In genomic region chr15:82951472-82952155, GRCh38 we compare ENCODE assay signal across 8 cellular contexts. TPM values are rescaled to one million over a fixed set of nuclear protein-coding genes. Genes with fewer than 3 reads are reported as not detected.
DNase-seq lines count a peak whose midpoint lies in the region; ATAC-seq and TF ChIP-seq lines count a peak whose summit lies in the region.

No MANE protein-coding gene starts in this region.

- H3K4me3 Mint-ChIP-seq in chondrocyte (ENCODE audit: unreplicated experiment): peak overlapping the region; percentile 67
- H3K4me3 Mint-ChIP-seq in naive thymus-derived CD8-positive, alpha-beta T cell: peak overlapping the region in 6 of 10 donors; percentile 50 to 84 (median 75)

- peaks cover 5% of the 10 kb centered on the region for H3K4me1 Mint-ChIP-seq in chondrocyte (ENCODE audit: low read depth)
- peaks cover 0 to 6% (median 1%) of the 10 kb centered on the region in 4 donors for H3K4me1 Mint-ChIP-seq in naive thymus-derived CD8-positive, alpha-beta T cell

- no peak overlapping the region for H3K27ac Mint-ChIP-seq in chondrocyte (ENCODE audit: unreplicated experiment)
- peak overlapping the region in 2 of 10 donors; percentile 13 to 48 for H3K27ac Mint-ChIP-seq in naive thymus-derived CD8-positive, alpha-beta T cell

- POLR2A ChIA-PET in naive thymus-derived CD8-positive, alpha-beta T cell (lab: Charles Lee): no interaction called here

- H3K9me3 Mint-ChIP-seq in chondrocyte (ENCODE audit: low read depth): no peaks in the 10 kb centered on the region
- H3K9me3 Mint-ChIP-seq in naive thymus-derived CD8-positive, alpha-beta T cell: no peaks in the 10 kb centered on the region

- no peak for ATAC-seq in naive thymus-derived CD8-positive, alpha-beta T cell
- ATAC-seq in GM21515 (IDR thresholded peaks at IDR 0.05; ENCODE audit: unreplicated experiment): no peak
- ATAC-seq in HG02763 (IDR thresholded peaks at IDR 0.05; ENCODE audit: unreplicated experiment): no peak
- ATAC-seq in GM18520 (IDR thresholded peaks at IDR 0.05; ENCODE audit: unreplicated experiment): no peak

- TF ChIP-seq CTCF in chondrocyte (IDR thresholded peaks at IDR 0.05): no peak

- peaks cover 4% of the 10 kb centered on the region for H3K27me3 Mint-ChIP-seq in chondrocyte (ENCODE audit: low read depth)
- peaks cover 0 to 11% (median 1%) of the 10 kb centered on the region in 5 donors for H3K27me3 Mint-ChIP-seq in naive thymus-derived CD8-positive, alpha-beta T cell

- H3K36me3 Mint-ChIP-seq in chondrocyte (ENCODE audit: low read depth): no peaks in the 10 kb centered on the region
- H3K36me3 Mint-ChIP-seq in naive thymus-derived CD8-positive, alpha-beta T cell: peaks cover 0 to 2% (median 0%) of the 10 kb centered on the region in 3 donors

- DNase-seq in CD1c-positive myeloid dendritic cell (ENCODE audit: extremely low spot score) (peak; percentile 50), Kasumi-1 (lab: John Stamatoyannopoulos, UW) (peak; percentile 36 to 48), chondrocyte (ENCODE audit: low spot score) (no peak), NCI-H1105 treated with DMSO at 0.1 percent for 48 hours (lab: John Stamatoyannopoulos, UW) (no peak)
- DNase-seq in naive thymus-derived CD8-positive, alpha-beta T cell: no peak

RNA-seq across cellular contexts. Expression of gene HOMER2, which starts 0.9 kb away (rescaled TPM):
- 5.9 to 6.9 TPM (median 6.1 TPM) in 3 replicates for total RNA-seq in chondrocyte
- 1 to 10 TPM; 6.1 to 6.2 TPM for total RNA-seq in naive thymus-derived CD8-positive, alpha-beta T cell
- 1 to 10 TPM in 2 of 3 donors, under 1 TPM in 1; 0.23 to 3.1 (median 1.7) TPM for polyA plus RNA-seq in naive thymus-derived CD8-positive, alpha-beta T cell

RNA-seq across cellular contexts. Expression of gene RAMAC, which starts 34.4 kb away (rescaled TPM):
- 19.1 to 21.3 TPM (median 19.4 TPM) in 3 replicates for total RNA-seq in chondrocyte
- 10 to 100 TPM; 17.5 to 22.3 TPM for total RNA-seq in naive thymus-derived CD8-positive, alpha-beta T cell
- polyA plus RNA-seq in naive thymus-derived CD8-positive, alpha-beta T cell: 10 to 100 TPM; 28.5 to 35.0 (median 31.7) TPM

RNA-seq across cellular contexts. Expression of gene C15orf40, which starts 59.8 kb away (rescaled TPM):
- 14.7 to 15.0 TPM (median 14.9 TPM) in 3 replicates for total RNA-seq in chondrocyte
- 10 to 100 TPM; 48.4 to 49.9 TPM for total RNA-seq in naive thymus-derived CD8-positive, alpha-beta T cell
- 10 to 100 TPM; 56.2 to 87.5 (median 67.8) TPM for polyA plus RNA-seq in naive thymus-derived CD8-positive, alpha-beta T cell

Comparison
In these comparisons a context has a peak if more than half of its experiments do, and no peak if none do; other contexts are left out.
1. DNase-seq: peak in CD1c-positive myeloid dendritic cell (single experiment) and Kasumi-1 (2 of 2); none in chondrocyte (single experiment), naive thymus-derived CD8-positive, alpha-beta T cell (0 of 10) and NCI-H1105 treated with DMSO at 0.1 percent for 48 hours (single experiment).